ENCODE assay signal across 10 cellular contexts in genomic region chr17:66711936-66712335, GRCh38.
DNase-seq lines count a peak whose midpoint lies in the region; ATAC-seq, FAIRE-seq and TF ChIP-seq lines count a peak whose summit lies in the region.
"Had no signal": no experiment of that assay in that cellular context is flagged by ENCODE, and none has a peak within 500 bp of the region (broad histone marks: within the 10 kb centered on the region; RNA-seq: fewer than 3 reads in every experiment).

No MANE protein-coding gene starts in this region.

- H2AK5ac ChIP-seq in mesendoderm (ENCODE audit: low read length), result no peak overlapping the region

- H3K36me3 ChIP-seq in GM12878 (ENCODE audit: control insufficient read depth in 2 of 2, insufficient read depth in 2 of 2, low read length in 1 of 2) (no peaks in the 10 kb centered on the region), mesendoderm (ENCODE audit: control insufficient read depth, insufficient read depth, low read length) (no peaks in the 10 kb centered on the region)

- in situ Hi-C loops in GM12878 (cut with MboI), result loop anchor here (10.0 to 25.0 kb wide), 3 partner anchors 725 to 925 kb away; no protein-coding TSS in a partner anchor

- 4% methylated on average over 2 of the region's 2 CpGs for WGBS in GM12878 (ENCODE audit: insufficient coverage, insufficient replicate concordance, low lambda C conversion rate, missing lambda C conversion rate)
- no CpG with 5 or more reads among the region's 2 CpGs for WGBS in mesendoderm (ENCODE audit: extremely low coverage, insufficient coverage, low lambda C conversion rate)

- no peak overlapping the region for H3K23ac ChIP-seq in mesendoderm (ENCODE audit: low read length)

- intact Hi-C loops in GM12878 (cut with micrococcal nuclease; ENCODE audit: unreplicated experiment), result loop anchor here (2.0 to 10.0 kb wide), 5 partner anchors 33 to 863 kb away; partner anchors contain the start of gene PITPNC1
- intact Hi-C loops in CD14-positive monocyte (cut with micrococcal nuclease), result no loop called here

- H3K27me3 ChIP-seq in GM12878 (replicated peaks in 1 of 2; ENCODE audit: control insufficient read depth in 2 of 2, insufficient read depth in 2 of 2, low read length in 1 of 2) (no peaks in the 10 kb centered on the region), mesendoderm (ENCODE audit: insufficient read depth, low read length, poor library complexity) (no peaks in the 10 kb centered on the region)

- H4K20me1 ChIP-seq in GM12878 (ENCODE audit: control insufficient read depth, insufficient read depth), result no peaks in the 10 kb centered on the region

- peaks cover 33% of the 10 kb centered on the region for H3K4me1 ChIP-seq in GM12878 (ENCODE audit: control insufficient read depth, insufficient read depth, low read length)
- H3K4me1 ChIP-seq in mesendoderm (ENCODE audit: control insufficient read depth, low read depth, low read length), result peaks cover 3% of the 10 kb centered on the region

- peaks cover 12 to 26% of the 10 kb centered on the region in 2 donors for H3K36me3 Mint-ChIP-seq in CD14-positive monocyte

- POLR2A ChIA-PET in GM12878 (lab: Charles Lee), result interaction anchor here (0.6 to 3.2 kb wide), 2 partner anchors 7 to 744 kb away, joined by 3 to 23 read pairs; no protein-coding TSS in a partner anchor

- RAD21 ChIA-PET in GM12878 (lab: Charles Lee; ENCODE audit: unreplicated experiment), result interaction anchor here (0.8 to 3.8 kb wide), 4 partner anchors 8 to 170 kb away, joined by 3 to 21 read pairs (median 3); no protein-coding TSS in a partner anchor

- H3K79me1 ChIP-seq in mesendoderm (ENCODE audit: low read length), result no peaks in the 10 kb centered on the region

- H3K9ac ChIP-seq in GM12878 (ENCODE audit: control insufficient read depth, insufficient read depth, low read length), result no peak overlapping the region
- no peak overlapping the region for H3K9ac ChIP-seq in mesendoderm (ENCODE audit: low read length)

- no peaks in the 10 kb centered on the region for H3K4me1 Mint-ChIP-seq in CD14-positive monocyte

- H2AFZ ChIP-seq in GM12878 (ENCODE audit: control insufficient read depth, low read depth, low read length), result peak overlapping the region; percentile 26; the same call in 1 of the 2 replicates

- H3K4me3 ChIP-seq in GM12878, result no peak overlapping the region
- H3K4me3 ChIP-seq in mesendoderm (ENCODE audit: low read length), result no peak overlapping the region

- H3K4ac ChIP-seq in mesendoderm (ENCODE audit: low read depth, low read length), result no peak overlapping the region

- no peaks in the 10 kb centered on the region for H3K79me2 ChIP-seq in GM12878 (ENCODE audit: control insufficient read depth, insufficient read depth, low read length)
- H3K79me2 ChIP-seq in mesendoderm (ENCODE audit: control insufficient read depth, insufficient read depth, low read length), result no peaks in the 10 kb centered on the region

- no peak overlapping the region for H2BK5ac ChIP-seq in mesendoderm (ENCODE audit: low read length)

- no peak for FAIRE-seq in GM12878 (lab: Jason Lieb, UNC)

- H3K56ac ChIP-seq in mesendoderm (ENCODE audit: low read length), result no peak overlapping the region

- TF ChIP-seq POLR2A in GM12878 (IDR thresholded peaks at IDR 0.05; ENCODE audit: low read depth, low read length), result no peak

- CTCF ChIA-PET in GM12878 (lab: Yijun Ruan, JAX), result interaction anchor here (0.9 to 1.1 kb wide), 5 partner anchors 144 to 534 kb away, joined by 3 to 4 read pairs (median 3); no protein-coding TSS in a partner anchor

- TF ChIP-seq CTCF in GM12878 (IDR thresholded peaks at IDR 0.05 in 2 of 3, conservative IDR thresholded peaks at IDR 0.05 in 1 of 3; ENCODE audit: control insufficient read depth in 2 of 3, extremely low read depth in 1 of 3, insufficient read depth in 1 of 3, low read depth in 3 of 3, low read length in 3 of 3), result no peak
- no peak for TF ChIP-seq CTCF in CD14-positive monocyte (IDR thresholded peaks at IDR 0.05)

- no peak overlapping the region for H4K8ac ChIP-seq in mesendoderm (ENCODE audit: low read depth, low read length)

- DNase-seq in DMS53 (lab: John Stamatoyannopoulos, UW) (peak; percentile 67), NCI-H146 (lab: John Stamatoyannopoulos, UW) (peak; percentile 86), GM12878 (ENCODE audit: low read depth, low spot score) (no peak), mesendoderm (peak; percentile 63), epidermal melanocyte (ENCODE audit: insufficient read length, low spot score) (no peak), CD14-positive monocyte (ENCODE audit: low spot score) (no peak)
- DNase-seq: HCEC 1CT had no signal

- H3K9me3 ChIP-seq in GM12878 (replicated peaks; ENCODE audit: control insufficient read depth, insufficient read depth, low read length), result no peaks in the 10 kb centered on the region

- no peak overlapping the region for H3K4me2 ChIP-seq in GM12878 (ENCODE audit: control insufficient read depth, insufficient read depth)
- H3K4me2 ChIP-seq in mesendoderm (ENCODE audit: low read length), result no peak overlapping the region

- peak; percentile 2 for ATAC-seq in GM12878
- ATAC-seq in GM18517 (IDR thresholded peaks at IDR 0.05; ENCODE audit: unreplicated experiment), result no peak
- ATAC-seq in GM21381 (IDR thresholded peaks at IDR 0.05; ENCODE audit: unreplicated experiment), result no peak

- no peak overlapping the region for H3K18ac ChIP-seq in mesendoderm (ENCODE audit: low read length)

- H3K27ac ChIP-seq in GM12878 (ENCODE audit: control insufficient read depth, insufficient read depth) (no peak overlapping the region), mesendoderm (ENCODE audit: low read depth, low read length) (no peak overlapping the region)
- H3K27ac ChIP-seq: epithelial cell of prostate had no signal

- no TSS peak for BruUV-seq in GM12878 (replicated peaks; lab: Mats Ljungman, UMichigan)

- TF ChIP-seq RAD21 in GM12878 (IDR thresholded peaks at IDR 0.05; ENCODE audit: insufficient read depth, low read depth, low read length), result no peak

- H2BK15ac ChIP-seq in mesendoderm (replicated peaks; ENCODE audit: low read depth), result no peak overlapping the region

- no peak overlapping the region for H4K5ac ChIP-seq in mesendoderm (ENCODE audit: low read length)

- H2BK120ac ChIP-seq in mesendoderm (ENCODE audit: low read depth, low read length), result no peak overlapping the region

- SMC1A ChIA-PET in GM12878 (lab: Charles Lee; ENCODE audit: uncharacterized antibody, unreplicated experiment), result interaction anchor here (0.8 to 4.5 kb wide), 8 partner anchors 7 to 370 kb away, joined by 3 to 53 read pairs (median 4); no protein-coding TSS in a partner anchor

- H3K4me3 Mint-ChIP-seq in CD14-positive monocyte, result no peak overlapping the region

- peaks cover 0 to 2% (median 0%) of the 10 kb centered on the region in 3 donors for H3K27me3 Mint-ChIP-seq in CD14-positive monocyte (ENCODE audit: low read depth in 3 of 3)

- H3K9me3 Mint-ChIP-seq in CD14-positive monocyte, result no peaks in the 10 kb centered on the region

- TF ChIP-seq EP300 in GM12878 (IDR thresholded peaks at IDR 0.05; ENCODE audit: borderline replicate concordance in 1 of 2, control insufficient read depth in 1 of 2, low read depth in 2 of 2, low read length in 2 of 2), result peak in 1 of 2 experiments; percentile 40; a peak in 2 of 4 replicates

- no peak overlapping the region for H3K27ac Mint-ChIP-seq in CD14-positive monocyte

TF ChIP-seq in GM12878, 131 proteins besides CTCF, POLR2A, EP300 and RAD21 (continues in another document):
- TF ChIP-seq MEF2A (IDR thresholded peaks at IDR 0.05; ENCODE audit: insufficient read depth, low read depth, low read length), result no peak
- no peak for TF ChIP-seq CREM (IDR thresholded peaks at IDR 0.05; ENCODE audit: low read depth)
- TF ChIP-seq NFIC (IDR thresholded peaks at IDR 0.05; ENCODE audit: low read depth, low read length), result no peak
- no peak for TF ChIP-seq DPF2 (IDR thresholded peaks at IDR 0.05)
- no peak for TF ChIP-seq SMAD5 (IDR thresholded peaks at IDR 0.05; ENCODE audit: low read depth)
- no peak for TF ChIP-seq USF2 (IDR thresholded peaks at IDR 0.05; ENCODE audit: borderline replicate concordance, low read depth, low read length)
- TF ChIP-seq SRF (IDR thresholded peaks at IDR 0.05; ENCODE audit: low read depth in 2 of 2, low read length in 2 of 2), result no peak
- no peak for TF ChIP-seq RAD51 (IDR thresholded peaks at IDR 0.05)
- TF ChIP-seq REST (IDR thresholded peaks at IDR 0.05; ENCODE audit: low read depth, low read length), result no peak
- peak; percentile 14; the same call in 1 of the 2 replicates for TF ChIP-seq CHD2 (IDR thresholded peaks at IDR 0.05; ENCODE audit: borderline replicate concordance, low read depth, low read length)

Comparison
In these comparisons a context has a peak if more than half of its experiments do, and no peak if none do; other contexts are left out.
1. DNase-seq: peak in DMS53 (single experiment), NCI-H146 (single experiment) and mesendoderm (single experiment); none in GM12878 (single experiment), epidermal melanocyte (single experiment) and CD14-positive monocyte (single experiment).